In the genomic region with DNA sequence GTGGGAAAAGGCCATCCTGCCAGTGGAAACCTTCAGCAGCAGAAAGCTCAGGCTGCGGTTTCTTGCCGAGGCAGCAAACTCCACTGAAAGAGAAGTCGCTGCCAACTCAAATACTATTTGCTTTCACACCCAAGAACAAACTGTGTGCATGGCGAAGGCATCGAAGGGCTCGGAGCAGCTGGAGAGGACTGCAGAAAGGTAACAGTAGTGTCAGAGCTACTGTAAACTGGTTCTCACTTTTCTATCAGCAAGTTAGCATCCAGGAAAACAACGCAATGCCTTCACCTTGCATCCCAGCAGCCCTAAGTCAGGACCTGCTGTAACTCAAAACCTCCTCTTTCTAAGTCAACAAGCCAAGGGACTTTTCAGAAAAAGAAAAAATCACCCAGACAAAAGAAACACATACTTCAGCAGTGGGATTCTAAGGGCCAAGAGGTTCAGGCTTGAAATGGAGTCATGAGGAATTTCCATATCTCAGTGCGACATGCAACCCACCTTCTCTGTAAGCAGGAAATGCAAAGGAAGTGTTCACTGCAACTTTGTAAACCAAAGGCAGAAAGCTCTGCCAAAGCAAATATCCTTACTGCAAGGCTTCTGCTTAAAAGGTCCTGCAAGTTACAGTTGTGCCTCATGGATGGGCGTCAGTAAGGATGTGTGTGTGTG, we compare ENCODE assay signal across 8 cellular contexts.
DNase-seq lines count a peak whose midpoint lies in the region; ATAC-seq and TF ChIP-seq lines count a peak whose summit lies in the region.

No MANE protein-coding gene starts in this region.

- no peaks in the 10 kb centered on the region for H3F3A ChIP-seq in smooth muscle cell (ENCODE audit: low read depth)

- peak overlapping the region; percentile 75 for H3K4me3 Mint-ChIP-seq in activated naive CD8-positive, alpha-beta T cell treated with anti-CD3 and anti-CD28 coated beads, Interleukin-2, amount 50 U/mL, for 24 hours

- H3K4me1 ChIP-seq in smooth muscle cell (ENCODE audit: low read depth) = peaks cover 11% of the 10 kb centered on the region

- H3K27ac Mint-ChIP-seq in activated naive CD8-positive, alpha-beta T cell treated with anti-CD3 and anti-CD28 coated beads, Interleukin-2, amount 50 U/mL, for 24 hours = peak overlapping the region; percentile 99

- peak; percentile 14 for ATAC-seq in activated naive CD8-positive, alpha-beta T cell treated with anti-CD3 and anti-CD28 coated beads, Interleukin-2, amount 50 U/mL, for 24 hours

- peaks cover 5% of the 10 kb centered on the region for H3K36me3 Mint-ChIP-seq in activated naive CD8-positive, alpha-beta T cell treated with anti-CD3 and anti-CD28 coated beads, Interleukin-2, amount 50 U/mL, for 24 hours (ENCODE audit: low read depth)

- DNase-seq in DMS153 treated with DMSO at 0.1 percent for 48 hours (lab: John Stamatoyannopoulos, UW; ENCODE audit: unreplicated experiment) (peak; percentile 5), NCI-H1105 treated with DMSO at 0.1 percent for 48 hours (lab: John Stamatoyannopoulos, UW) (peak; percentile 64), iPS DF 19.7 (ENCODE audit: low read depth, low spot score) (peak; percentile 40), smooth muscle cell (lab: John Stamatoyannopoulos, UW; ENCODE audit: unreplicated experiment) (no peak), NCI-H146 treated with DMSO at 0.1 percent for 48 hours (lab: John Stamatoyannopoulos, UW; ENCODE audit: unreplicated experiment) (no peak), NCI-H128 (lab: John Stamatoyannopoulos, UW; ENCODE audit: unreplicated experiment) (no peak), GOT3 (lab: John Stamatoyannopoulos, UW) (no peak)
- peak; percentile 46 for DNase-seq in activated naive CD8-positive, alpha-beta T cell treated with anti-CD3 and anti-CD28 coated beads, Interleukin-2, amount 50 U/mL, for 24 hours

- H3K36me3 ChIP-seq in smooth muscle cell (ENCODE audit: low read depth) = no peaks in the 10 kb centered on the region

- H3K4me3 ChIP-seq in smooth muscle cell = peak overlapping the region; percentile 12

- TF ChIP-seq CTCF in smooth muscle cell (IDR thresholded peaks at IDR 0.05; ENCODE audit: borderline replicate concordance, insufficient read depth, poor library complexity, severe bottlenecking) = no peak

- no peak overlapping the region for H3K27ac ChIP-seq in smooth muscle cell (ENCODE audit: low read depth)

- H3K4me2 ChIP-seq in smooth muscle cell = peak overlapping the region; percentile 2

- WGBS in smooth muscle cell (ENCODE audit: low lambda C conversion rate) = 73% methylated on average over 9 of the region's 9 CpGs

- H3K9me3 ChIP-seq in smooth muscle cell (replicated peaks; ENCODE audit: low read depth) = no peaks in the 10 kb centered on the region

- H3K9ac ChIP-seq in smooth muscle cell (ENCODE audit: low read depth) = no peak overlapping the region

- peaks cover 84% of the 10 kb centered on the region for H3K4me1 Mint-ChIP-seq in activated naive CD8-positive, alpha-beta T cell treated with anti-CD3 and anti-CD28 coated beads, Interleukin-2, amount 50 U/mL, for 24 hours

- peaks cover 9% of the 10 kb centered on the region for H3K9me3 Mint-ChIP-seq in activated naive CD8-positive, alpha-beta T cell treated with anti-CD3 and anti-CD28 coated beads, Interleukin-2, amount 50 U/mL, for 24 hours

- H3K27me3 Mint-ChIP-seq in activated naive CD8-positive, alpha-beta T cell treated with anti-CD3 and anti-CD28 coated beads, Interleukin-2, amount 50 U/mL, for 24 hours = no peaks in the 10 kb centered on the region

- H3K27me3 ChIP-seq in smooth muscle cell (ENCODE audit: low read depth) = no peaks in the 10 kb centered on the region

- no peaks in the 10 kb centered on the region for H4K20me1 ChIP-seq in smooth muscle cell (ENCODE audit: low read depth)

- H3K79me2 ChIP-seq in smooth muscle cell (ENCODE audit: low read depth) = peaks cover 9% of the 10 kb centered on the region

- H2AFZ ChIP-seq in smooth muscle cell (ENCODE audit: low read depth) = no peak overlapping the region

Comparison
In these comparisons a context has a peak if more than half of its experiments do, and no peak if none do; other contexts are left out.
1. DNase-seq: peak in DMS153 treated with DMSO at 0.1 percent for 48 hours (single experiment), NCI-H1105 treated with DMSO at 0.1 percent for 48 hours (single experiment), activated naive CD8-positive, alpha-beta T cell treated with anti-CD3 and anti-CD28 coated beads, Interleukin-2, amount 50 U/mL, for 24 hours (single experiment) and iPS DF 19.7 (single experiment); none in smooth muscle cell (single experiment), NCI-H146 treated with DMSO at 0.1 percent for 48 hours (single experiment), NCI-H128 (single experiment) and GOT3 (single experiment).